Comparison of ENCODE assay signal across 13 cellular contexts in the genomic region with DNA sequence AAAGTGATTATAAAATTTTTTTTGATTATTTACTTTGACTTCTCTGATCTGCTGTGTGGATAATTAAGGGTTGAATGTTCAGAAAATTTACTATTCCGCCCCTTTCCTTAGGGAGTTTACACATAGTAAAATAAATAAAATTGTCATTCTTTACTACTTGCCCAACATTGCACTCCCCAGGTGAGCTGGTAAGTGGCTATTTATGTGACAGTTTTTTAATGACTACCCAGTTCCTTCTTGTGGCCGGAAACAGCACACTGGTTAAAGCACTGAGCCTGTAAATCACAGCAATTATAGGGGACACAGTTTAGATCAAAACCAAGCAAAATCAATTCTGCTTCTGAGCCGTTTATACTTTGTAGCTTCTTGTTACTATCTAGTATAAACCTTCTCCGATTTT.
A peak's percentile ranks its signal among the peaks of the same experiment; 100 is the strongest.
DNase-seq lines count a peak whose midpoint lies in the region; ATAC-seq and TF ChIP-seq lines count a peak whose summit lies in the region.
"Had no signal": no experiment of that assay in that cellular context is flagged by ENCODE, and none has a peak within 500 bp of the region (broad histone marks: within the 10 kb centered on the region; RNA-seq: fewer than 3 reads in every experiment).

No MANE protein-coding gene starts in this region.

- H3K27me3 ChIP-seq in right cardiac atrium (ENCODE audit: control insufficient read depth, insufficient read depth), result no peaks in the 10 kb centered on the region
- no peaks in the 10 kb centered on the region for H3K27me3 ChIP-seq in prostate gland (replicated peaks; ENCODE audit: insufficient read depth)
- H3K27me3 ChIP-seq: hepatocyte had no signal

- WGBS in right cardiac atrium, result 72% methylated on average over 4 of the region's 4 CpGs
- 49% methylated on average over 4 of the region's 4 CpGs for WGBS in prostate gland

- H3K27ac ChIP-seq in right cardiac atrium (ENCODE audit: low read length) (no peak overlapping the region), prostate gland (no peak overlapping the region)
- H3K27ac ChIP-seq: hepatocyte had no signal

- H3K4me1 ChIP-seq in right cardiac atrium (ENCODE audit: control insufficient read depth, insufficient read depth, low read length) (no peaks in the 10 kb centered on the region), prostate gland (replicated peaks) (no peaks in the 10 kb centered on the region)

- H3K4me3 Mint-ChIP-seq in stimulated activated naive B cell treated with anti-CD40 and anti-IgM and Interleukin-4, amounts not matched to agents 10 μg/mL and 1 μg/mL and 100 μg/mL, for 72 hours, result no peak overlapping the region

- no peaks in the 10 kb centered on the region for H3K36me3 Mint-ChIP-seq in stimulated activated naive B cell treated with anti-CD40 and anti-IgM and Interleukin-4, amounts not matched to agents 10 μg/mL and 1 μg/mL and 100 μg/mL, for 72 hours

- intact Hi-C loops in right cardiac atrium (cut with DNase I), result no loop called here
- intact Hi-C loops in prostate gland (cut with DNase I), result no loop called here

- H3K9me3 Mint-ChIP-seq in stimulated activated naive B cell treated with anti-CD40 and anti-IgM and Interleukin-4, amounts not matched to agents 10 μg/mL and 1 μg/mL and 100 μg/mL, for 72 hours, result no peaks in the 10 kb centered on the region

- TF ChIP-seq CTCF in prostate gland (IDR thresholded peaks at IDR 0.05), result no peak

- DNase-seq in NCI-H1417 (lab: John Stamatoyannopoulos, UW), result peak in 2 of 3 experiments; percentile 73 to 95
- DNase-seq in stimulated activated naive B cell treated with anti-CD40 and anti-IgM and Interleukin-4, amounts not matched to agents 10 μg/mL and 1 μg/mL and 100 μg/mL, for 72 hours, result no peak
- DNase-seq in DMS 273 (lab: John Stamatoyannopoulos, UW; ENCODE audit: unreplicated experiment), result no peak
- DNase-seq in right cardiac atrium, result no peak
- no peak for DNase-seq in prostate gland (ENCODE audit: low spot score)
- DNase-seq: activated CD4-positive, alpha-beta T cell treated with anti-CD3 and anti-CD28 coated beads, Interleukin-2, amount 50 U/mL, for 48 hours; DMS53; effector memory CD4-positive, alpha-beta T cell; stimulated activated CD4-positive, alpha-beta T cell treated with anti-CD3 and anti-CD28 coated beads, Interleukin-15, amount 100 ng/mL, for 24 hours had no signal

- no peaks in the 10 kb centered on the region for H3K36me3 ChIP-seq in prostate gland

- no peak for TF ChIP-seq POLR2A in prostate gland (IDR thresholded peaks at IDR 0.05)

- peaks cover 29 to 42% of the 10 kb centered on the region in 2 donors for H3K27me3 Mint-ChIP-seq in stimulated activated naive B cell treated with anti-CD40 and anti-IgM and Interleukin-4, amounts not matched to agents 10 μg/mL and 1 μg/mL and 100 μg/mL, for 72 hours

- H3K4me1 Mint-ChIP-seq in stimulated activated naive B cell treated with anti-CD40 and anti-IgM and Interleukin-4, amounts not matched to agents 10 μg/mL and 1 μg/mL and 100 μg/mL, for 72 hours, result peaks cover 0 to 6% of the 10 kb centered on the region in 2 donors

- no peak overlapping the region for H3K27ac Mint-ChIP-seq in stimulated activated naive B cell treated with anti-CD40 and anti-IgM and Interleukin-4, amounts not matched to agents 10 μg/mL and 1 μg/mL and 100 μg/mL, for 72 hours

- ATAC-seq in GM19023 (IDR thresholded peaks at IDR 0.05; ENCODE audit: unreplicated experiment), result peak; percentile 67
- ATAC-seq in HG02610 (IDR thresholded peaks at IDR 0.05; ENCODE audit: unreplicated experiment), result peak; percentile 59
- peak; percentile 86 to 90 for ATAC-seq in stimulated activated naive B cell treated with anti-CD40 and anti-IgM and Interleukin-4, amounts not matched to agents 10 μg/mL and 1 μg/mL and 100 μg/mL, for 72 hours (replicated peaks)
- ATAC-seq in right cardiac atrium, result no peak
- ATAC-seq: SK-N-SH treated with all-trans-retinoic acid at 6 μM for 48 hours had no signal

- no peaks in the 10 kb centered on the region for H3K9me3 ChIP-seq in right cardiac atrium (ENCODE audit: control insufficient read depth, low read length)
- H3K9me3 ChIP-seq in prostate gland, result no peaks in the 10 kb centered on the region

- H3K4me3 ChIP-seq in right cardiac atrium (ENCODE audit: low read length) (no peak overlapping the region), prostate gland (no peak overlapping the region)
- H3K4me3 ChIP-seq: hepatocyte had no signal

Comparison
In these comparisons a context has a peak if more than half of its experiments do, and no peak if none do; other contexts are left out.
1. ATAC-seq: peak in GM19023 (single experiment), HG02610 (single experiment) and stimulated activated naive B cell treated with anti-CD40 and anti-IgM and Interleukin-4, amounts not matched to agents 10 μg/mL and 1 μg/mL and 100 μg/mL, for 72 hours (2 of 2); none in right cardiac atrium (0 of 2).
2. DNase-seq: peak in NCI-H1417 (2 of 3); none in stimulated activated naive B cell treated with anti-CD40 and anti-IgM and Interleukin-4, amounts not matched to agents 10 μg/mL and 1 μg/mL and 100 μg/mL, for 72 hours (single experiment), DMS 273 (single experiment), right cardiac atrium (0 of 3) and prostate gland (single experiment).